Comparison of ENCODE assay signal across 16 cellular contexts in the genomic region with DNA sequence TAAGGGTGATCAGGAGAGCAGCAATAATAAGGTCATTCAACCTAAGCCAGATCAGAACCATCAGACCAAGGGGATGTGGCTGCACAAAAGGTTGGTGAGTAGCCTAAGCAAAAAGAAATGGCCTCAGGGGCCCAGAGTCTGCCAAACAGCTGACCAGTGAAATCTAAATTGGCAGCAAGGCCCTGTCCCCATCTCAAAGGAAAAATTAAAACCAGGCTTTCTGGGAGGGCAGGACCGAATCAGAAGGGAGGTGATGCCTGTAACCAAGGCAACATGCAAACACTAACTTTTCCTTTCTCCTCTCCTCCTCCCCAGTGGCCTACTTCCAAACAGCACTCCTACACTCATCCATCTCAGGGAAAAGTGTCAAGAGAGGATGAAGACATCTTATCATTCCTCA.
DNase-seq lines count a peak whose midpoint lies in the region; ATAC-seq and TF ChIP-seq lines count a peak whose summit lies in the region.
"Had no signal": no experiment of that assay in that cellular context is flagged by ENCODE, and none has a peak within 500 bp of the region (broad histone marks: within the 10 kb centered on the region; RNA-seq: fewer than 3 reads in every experiment).

No MANE protein-coding gene starts in this region.

- 25 to 53% (median 43%) methylated on average over 1 of the region's 1 CpG for WGBS in adipose tissue, 3 donors
- WGBS in gastroesophageal sphincter (ENCODE audit: low coverage in 1 of 2), 2 donors, result 0 to 11% methylated on average over 1 of the region's 1 CpG

- no peaks in the 10 kb centered on the region for H3K4me1 ChIP-seq in gastroesophageal sphincter

- H3K27ac ChIP-seq in adipose tissue (ENCODE audit: low read depth, low read length) (peak overlapping the region; percentile 55), gastroesophageal sphincter (no peak overlapping the region)

- H3K9me3 ChIP-seq in gastroesophageal sphincter, result no peaks in the 10 kb centered on the region
- H3K9me3 ChIP-seq: vagina had no signal

- TF ChIP-seq POLR2A in gastroesophageal sphincter (IDR thresholded peaks at IDR 0.05), result no peak

- H3K36me3 ChIP-seq in gastroesophageal sphincter, result no peaks in the 10 kb centered on the region
- H3K36me3 ChIP-seq: vagina had no signal

- ATAC-seq in gastroesophageal sphincter (peak; percentile 84), omental fat pad (ENCODE audit: low FRiP score) (peak; percentile 81), HG03469 (IDR thresholded peaks at IDR 0.05; ENCODE audit: unreplicated experiment) (no peak), HG02840 (IDR thresholded peaks at IDR 0.05; ENCODE audit: low FRiP score, unreplicated experiment) (no peak), HG02623 (IDR thresholded peaks at IDR 0.05; ENCODE audit: unreplicated experiment) (no peak)
- ATAC-seq: stimulated activated memory B cell treated with anti-CD40 and anti-IgM and Interleukin-4, amounts not matched to agents 10 μg/mL and 1 μg/mL and 100 μg/mL, for 72 hours had no signal

- H3K4me3 ChIP-seq in gastroesophageal sphincter, result no peak overlapping the region
- H3K4me3 ChIP-seq: vagina had no signal

- DNase-seq in EL, result peak; percentile 14
- DNase-seq in omental fat pad (ENCODE audit: low spot score), result no peak
- no peak for DNase-seq in activated gamma-delta T cell (lab: John Stamatoyannopoulos, UW)
- DNase-seq: activated naive CD4-positive, alpha-beta T cell; DND-41; erythroblast; immature natural killer cell; NCI-H2081 treated with DMSO at 0.1 percent for 48 hours; stimulated activated CD4-positive, alpha-beta T cell treated with anti-CD3 and anti-CD28 coated beads, Interleukin-4, amount 100 ng/mL, for 24 hours had no signal

- no peaks in the 10 kb centered on the region for H3K27me3 ChIP-seq in gastroesophageal sphincter
- H3K27me3 ChIP-seq: vagina had no signal

- TF ChIP-seq CTCF in gastroesophageal sphincter (IDR thresholded peaks at IDR 0.05), result no peak
- TF ChIP-seq CTCF in omental fat pad (IDR thresholded peaks at IDR 0.05), result no peak

- no peak for TF ChIP-seq EP300 in gastroesophageal sphincter (IDR thresholded peaks at IDR 0.05)

Comparison
In these comparisons a context has a peak if more than half of its experiments do, and no peak if none do; other contexts are left out.
1. ATAC-seq: peak in gastroesophageal sphincter (single experiment) and omental fat pad (single experiment); none in HG03469 (single experiment), HG02840 (single experiment) and HG02623 (single experiment).